Comparison of ENCODE assay signal across 9 cellular contexts in the genomic region with DNA sequence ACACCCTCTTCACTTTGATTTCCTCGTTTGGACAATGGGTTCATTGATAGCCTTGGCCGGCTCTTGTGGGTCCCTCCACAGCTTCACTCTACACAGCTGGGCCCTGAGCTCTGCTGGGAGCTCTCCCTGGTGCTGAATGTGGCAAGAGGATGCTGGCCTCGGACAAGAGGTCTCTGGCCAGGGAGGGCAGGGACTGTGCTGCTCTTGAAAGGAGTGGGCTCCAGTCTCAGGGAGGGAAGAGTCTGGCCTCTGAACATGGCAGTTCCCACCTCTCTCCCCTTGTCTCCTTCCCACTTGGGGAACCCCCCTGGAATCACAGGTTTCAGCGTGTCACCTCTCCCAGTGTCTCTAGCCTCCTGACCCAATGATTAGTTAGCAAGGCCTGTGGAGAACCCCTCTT. TPM values are rescaled to one million over a fixed set of nuclear protein-coding genes. Genes with fewer than 3 reads are reported as not detected.
DNase-seq lines count a peak whose midpoint lies in the region; ATAC-seq and TF ChIP-seq lines count a peak whose summit lies in the region.
"Had no signal": no experiment of that assay in that cellular context is flagged by ENCODE, and none has a peak within 500 bp of the region (broad histone marks: within the 10 kb centered on the region; RNA-seq: fewer than 3 reads in every experiment).

No MANE protein-coding gene starts in this region.

- H3K4me3 ChIP-seq in PC-3 (ENCODE audit: low read length): no peak overlapping the region
- H3K4me3 ChIP-seq in dorsolateral prefrontal cortex: no peak overlapping the region
- H3K4me3 ChIP-seq: BLaER1 treated with 17β-estradiol and CSF1 and Interleukin-3, amounts not matched to agents 10 nM and 100 nM had no signal

- POLR2A ChIA-PET in PC-3 (lab: Charles Lee; ENCODE audit: unreplicated experiment): no interaction called here

- H3K27ac ChIP-seq in PC-3 (ENCODE audit: low read length) (no peak overlapping the region), dorsolateral prefrontal cortex (peak overlapping the region in 1 of 59 donors; percentile 57)
- H3K27ac ChIP-seq: BLaER1 treated with 17β-estradiol and CSF1 and Interleukin-3, amounts not matched to agents 10 nM and 100 nM had no signal

- no peaks in the 10 kb centered on the region for H3K79me2 ChIP-seq in PC-3 (ENCODE audit: low read length)

- H3K4me1 ChIP-seq in PC-3 (ENCODE audit: insufficient read depth, low read length): no peaks in the 10 kb centered on the region; the same call in 1 of the 2 replicates

- H3K9me3 ChIP-seq in PC-3 (ENCODE audit: low read length): no peaks in the 10 kb centered on the region
- H3K9me3 ChIP-seq: BLaER1 treated with 17β-estradiol and CSF1 and Interleukin-3, amounts not matched to agents 10 nM and 100 nM had no signal

- no peaks in the 10 kb centered on the region for H3K36me3 ChIP-seq in PC-3 (ENCODE audit: low read depth, low read length)
- H3K36me3 ChIP-seq: BLaER1 treated with 17β-estradiol and CSF1 and Interleukin-3, amounts not matched to agents 10 nM and 100 nM had no signal

- ATAC-seq in PC-3: peak; percentile 71
- no peak for ATAC-seq in GM21786 (IDR thresholded peaks at IDR 0.05; ENCODE audit: unreplicated experiment)

- no peak overlapping the region for H3K9ac ChIP-seq in PC-3 (ENCODE audit: low read length)
- H3K9ac ChIP-seq: BLaER1 treated with 17β-estradiol and CSF1 and Interleukin-3, amounts not matched to agents 10 nM and 100 nM had no signal

- no TSS peak for BruUV-seq in PC-3 (replicated peaks; lab: Mats Ljungman, UMichigan)

- intact Hi-C loops in PC-3 (cut with micrococcal nuclease) (no loop called here), dorsolateral prefrontal cortex (cut with DNase I) (no loop called here)

- H3K4me2 ChIP-seq in PC-3 (ENCODE audit: low read length): no peak overlapping the region
- H3K4me2 ChIP-seq: BLaER1 treated with 17β-estradiol and CSF1 and Interleukin-3, amounts not matched to agents 10 nM and 100 nM had no signal

- peak; percentile 47 for DNase-seq in activated CD4-positive, alpha-beta T cell treated with anti-CD3 and anti-CD28 coated beads for 48 hours
- DNase-seq in activated CD4-positive, alpha-beta T cell treated with anti-CD3 and anti-CD28 coated beads for 1 hour: no peak
- DNase-seq in PC-3 (peak; percentile 69), dorsolateral prefrontal cortex (peak in 9 of 10 donors; percentile 62 to 82 (median 73)), midbrain (lab: John Stamatoyannopoulos, UW) (peak; percentile 87), cortex of kidney (lab: John Stamatoyannopoulos, UW) (no peak)
- DNase-seq in stimulated activated CD4-positive, alpha-beta T cell treated with anti-CD3 and anti-CD28 coated beads, Interleukin-2, amount 100 ng/mL, for 48 hours: no peak

- no peak overlapping the region for H2AFZ ChIP-seq in PC-3 (ENCODE audit: low read length)

- H3K9me2 ChIP-seq in PC-3 (replicated peaks; ENCODE audit: low read length): no peaks in the 10 kb centered on the region

- H4K20me1 ChIP-seq in PC-3 (ENCODE audit: low read length): no peaks in the 10 kb centered on the region

- CTCF ChIA-PET in PC-3 (lab: Charles Lee): no interaction called here

- TF ChIP-seq CTCF in PC-3 (conservative IDR thresholded peaks at IDR 0.05; ENCODE audit: low read depth, low read length) (no peak), dorsolateral prefrontal cortex (IDR thresholded peaks at IDR 0.05 in 54 of 56, conservative IDR thresholded peaks at IDR 0.05 in 2 of 56; ENCODE audit: low read depth in 1 of 56, partially characterized antibody in 56 of 56) (peak in 10 of 56 donors; percentile 0 to 49 (median 24))

- H3K27me3 ChIP-seq in PC-3 (ENCODE audit: low read length) (peaks cover 8% of the 10 kb centered on the region), dorsolateral prefrontal cortex (peaks cover 0 to 42% (median 16%) of the 10 kb centered on the region in 45 donors)

- H3F3A ChIP-seq in PC-3 (ENCODE audit: low read length, unreplicated experiment): no peaks in the 10 kb centered on the region

RNA-seq across cellular contexts. Expression of a gene that starts 3.0 kb away (rescaled TPM):
- total RNA-seq in PC-3 (2014; rRNA removed): 0.69 and 0.87 TPM in 2 replicates
- 1 to 10 TPM; 1.4 to 8.2 (median 3.5) TPM for total RNA-seq in dorsolateral prefrontal cortex

RNA-seq across cellular contexts. Expression of a gene that starts 50.0 kb away (rescaled TPM):
- 24.2 and 37.7 TPM in 2 replicates for total RNA-seq in PC-3 (2014; rRNA removed)
- total RNA-seq in dorsolateral prefrontal cortex: 10 to 100 TPM; 13.5 to 32.9 (median 20.5) TPM

RNA-seq across cellular contexts. Expression of a gene that starts 50.4 kb away (rescaled TPM):
- 116 and 196 TPM in 2 replicates for total RNA-seq in PC-3 (2014; rRNA removed)
- total RNA-seq in dorsolateral prefrontal cortex: 100 to 1,000 TPM in 61 of 120 experiments, 10 to 100 TPM in 59; 57.3 to 129 (median 100) TPM

Comparison
In these comparisons a context has a peak if more than half of its experiments do, and no peak if none do; other contexts are left out.
1. DNase-seq: peak in activated CD4-positive, alpha-beta T cell treated with anti-CD3 and anti-CD28 coated beads for 48 hours (single experiment), PC-3 (single experiment), dorsolateral prefrontal cortex (9 of 10) and midbrain (single experiment); none in activated CD4-positive, alpha-beta T cell treated with anti-CD3 and anti-CD28 coated beads for 1 hour (single experiment), cortex of kidney (single experiment) and stimulated activated CD4-positive, alpha-beta T cell treated with anti-CD3 and anti-CD28 coated beads, Interleukin-2, amount 100 ng/mL, for 48 hours (0 of 2).